1 cellular context compared by ENCODE assay signal in the genomic region with DNA sequence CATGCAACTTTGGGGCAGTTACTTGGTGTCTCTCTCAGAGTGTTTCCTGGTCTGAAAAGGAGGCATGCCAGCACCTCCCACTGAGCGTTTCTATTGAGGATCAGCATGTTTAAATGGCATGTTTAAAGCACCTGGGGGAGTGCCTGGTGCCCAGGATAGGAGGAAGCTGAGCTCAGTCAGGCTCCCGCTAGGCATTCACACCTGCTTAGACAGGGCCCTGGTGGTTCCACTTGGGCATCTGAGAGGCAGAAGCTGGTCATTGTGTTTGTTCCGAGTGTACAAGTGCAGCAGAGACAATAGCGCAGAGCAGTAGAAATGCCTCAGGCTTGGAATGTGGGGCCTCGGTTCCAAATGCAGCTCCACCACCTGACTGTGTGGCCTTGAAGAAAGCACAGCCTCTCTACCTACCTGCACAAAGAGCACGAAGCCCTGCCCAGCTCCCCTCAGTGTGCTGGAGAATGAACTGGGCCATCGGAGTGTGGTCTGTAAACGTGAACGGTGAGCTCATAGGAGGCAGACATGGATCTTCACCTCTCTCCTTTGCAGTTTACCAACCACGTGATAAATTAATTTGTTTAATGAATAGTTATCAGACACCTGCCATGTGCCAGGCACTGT.
TF ChIP-seq lines count a peak whose summit lies in the region.

No MANE protein-coding gene starts in this region.

TF ChIP-seq in GM23338, 12 proteins besides CTCF, POLR2A, EP300 and RAD21 (continued from another document):
- no peak for TF ChIP-seq STAT1 (IDR thresholded peaks at IDR 0.05; ENCODE audit: unreplicated experiment)
